8 cellular contexts compared by ENCODE assay signal in genomic region chr12:49698619-49699545, GRCh38. TPM values are rescaled to one million over a fixed set of nuclear protein-coding genes. Genes with fewer than 3 reads are reported as not detected.
A peak's percentile ranks its signal among the peaks of the same experiment; 100 is the strongest.
DNase-seq lines count a peak whose midpoint lies in the region; ATAC-seq and TF ChIP-seq lines count a peak whose summit lies in the region.

No MANE protein-coding gene starts in this region.

- intact Hi-C loops in OCI-LY7 (cut with micrococcal nuclease; ENCODE audit: unreplicated experiment): loop anchor here (2.0 kb wide), 1 partner anchor 36 kb away; no protein-coding TSS in a partner anchor
- intact Hi-C loops in ascending aorta (cut with DNase I): no loop called here

- peak overlapping the region; percentile 86 for H3K27ac ChIP-seq in OCI-LY7 (ENCODE audit: low read depth, low read length, poor library complexity, severe bottlenecking)
- H3K27ac ChIP-seq in ascending aorta: peak overlapping the region; percentile 77 to 86

- no peaks in the 10 kb centered on the region for H3K36me3 ChIP-seq in OCI-LY7 (ENCODE audit: insufficient read depth, low read length)
- no peaks in the 10 kb centered on the region for H3K36me3 ChIP-seq in ascending aorta

- DNase-seq in activated CD4-positive, alpha-beta T cell treated with anti-CD3 and anti-CD28 coated beads for 4 hours: peak; percentile 24 to 27
- no peak for DNase-seq in activated CD4-positive, alpha-beta T cell treated with anti-CD3 and anti-CD28 coated beads, Interleukin-2, amount 50 U/mL, for 1 hour
- peak; percentile 88 for DNase-seq in OCI-LY7 (ENCODE audit: low spot score)
- peak; percentile 13 to 78 for DNase-seq in ascending aorta (ENCODE audit: low spot score in 2 of 2)
- DNase-seq in iPS-NIHi11 (ENCODE audit: low spot score): peak; percentile 63
- peak; percentile 43 for DNase-seq in stimulated activated CD8-positive, alpha-beta memory T cell treated with anti-CD3 and anti-CD28 coated beads, Interleukin-4, amount 100 ng/mL, for 24 hours (ENCODE audit: low read depth)
- no peak for DNase-seq in D341Med (ENCODE audit: low spot score)

- H2AFZ ChIP-seq in OCI-LY7 (ENCODE audit: low read length): no peak overlapping the region

- TF ChIP-seq CTCF in OCI-LY7 (conservative IDR thresholded peaks at IDR 0.05; ENCODE audit: low read length) (no peak), ascending aorta (IDR thresholded peaks at IDR 0.05) (no peak)

- POLR2A ChIA-PET in OCI-LY7 (lab: Charles Lee): interaction anchor here (0.6 to 2.4 kb wide), 7 partner anchors 19 to 995 kb away, joined by 3 to 10 read pairs (median 4); partner anchors contain the start of gene PRPF40B

- peak; percentile 81 for ATAC-seq in HG02943 (IDR thresholded peaks at IDR 0.05; ENCODE audit: low read depth, unreplicated experiment)

- peak overlapping the region; percentile 61 for H3K4me3 ChIP-seq in OCI-LY7 (ENCODE audit: low read depth, low read length, poor library complexity, severe bottlenecking)
- H3K4me3 ChIP-seq in ascending aorta: peak overlapping the region in 1 of 2 donors; percentile 48

- peaks cover 83% of the 10 kb centered on the region for H3K4me1 ChIP-seq in OCI-LY7 (ENCODE audit: insufficient read depth, low read length, poor library complexity, severe bottlenecking)
- peaks cover 5 to 21% of the 10 kb centered on the region in 2 donors for H3K4me1 ChIP-seq in ascending aorta

- no peaks in the 10 kb centered on the region for H3K9me3 ChIP-seq in OCI-LY7 (ENCODE audit: low read length)
- H3K9me3 ChIP-seq in ascending aorta: no peaks in the 10 kb centered on the region

- H3K9me2 ChIP-seq in OCI-LY7 (ENCODE audit: insufficient read depth, low read length): no peaks in the 10 kb centered on the region

- peaks cover 71% of the 10 kb centered on the region for H3K79me2 ChIP-seq in OCI-LY7 (ENCODE audit: insufficient read depth, low read depth, low read length)

- H4K20me1 ChIP-seq in OCI-LY7 (ENCODE audit: insufficient read depth, low read length): no peaks in the 10 kb centered on the region

- BruUV-seq in OCI-LY7 (replicated peaks; lab: Mats Ljungman, UMichigan): no TSS peak

- H3K27me3 ChIP-seq in ascending aorta: no peaks in the 10 kb centered on the region

- H3K4me2 ChIP-seq in OCI-LY7 (ENCODE audit: low read length): peak overlapping the region; percentile 94

- CTCF ChIA-PET in OCI-LY7 (lab: Charles Lee; ENCODE audit: unreplicated experiment): interaction anchor here (0.6 kb wide), 1 partner anchor 34 kb away, joined by 4 read pairs; no protein-coding TSS in a partner anchor

RNA-seq across cellular contexts. Expression of gene FMNL3, which starts 8.3 kb away (rescaled TPM):
- total RNA-seq in OCI-LY7 (2014; rRNA removed; shearing (Covaris generic)): 28.7 and 29.6 TPM in 2 replicates
- total RNA-seq in OCI-LY7 (2022): 13.8 and 15.6 TPM in 2 replicates
- 30.4 TPM for total RNA-seq in ascending aorta

RNA-seq across cellular contexts. Expression of gene TMBIM6, which starts 42.5 kb away (rescaled TPM):
- total RNA-seq in OCI-LY7 (2014; rRNA removed; shearing (Covaris generic)): 116 and 120 TPM in 2 replicates
- total RNA-seq in OCI-LY7 (2022): 170 and 172 TPM in 2 replicates
- 188 TPM for total RNA-seq in ascending aorta

Comparison
In these comparisons a context has a peak if more than half of its experiments do, and no peak if none do; other contexts are left out.
1. DNase-seq: peak in activated CD4-positive, alpha-beta T cell treated with anti-CD3 and anti-CD28 coated beads for 4 hours (2 of 2), OCI-LY7 (single experiment), ascending aorta (2 of 2), iPS-NIHi11 (single experiment) and stimulated activated CD8-positive, alpha-beta memory T cell treated with anti-CD3 and anti-CD28 coated beads, Interleukin-4, amount 100 ng/mL, for 24 hours (single experiment); none in activated CD4-positive, alpha-beta T cell treated with anti-CD3 and anti-CD28 coated beads, Interleukin-2, amount 50 U/mL, for 1 hour (single experiment) and D341Med (single experiment).